Comparison of ENCODE assay signal across 29 cellular contexts in genomic region chr1:175094626-175095025, GRCh38. TPM values are rescaled to one million over a fixed set of nuclear protein-coding genes. Genes with fewer than 3 reads are reported as not detected.
"Had no signal": no experiment of that assay in that cellular context is flagged by ENCODE, and none has a peak within 500 bp of the region (broad histone marks: within the 10 kb centered on the region; RNA-seq: fewer than 3 reads in every experiment).

No MANE protein-coding gene starts in this region.

- DNase-seq: effector CD8-positive, alpha-beta T cell; endodermal cell; foreskin fibroblast; gastrocnemius medialis; hippocampal formation; left cardiac atrium; left lung; mesenchymal stem cell; mucosa of descending colon; naive B cell; pancreas; stimulated activated CD4-positive, alpha-beta T cell treated with anti-CD3 and anti-CD28 coated beads, Interleukin-12 subunit alpha, Interleukin-12 subunit beta, amount 100 ng/mL, for 4 hours; stimulated activated CD4-positive, alpha-beta T cell treated with anti-CD3 and anti-CD28 coated beads, Interleukin-1b, Interleukin-23, amount 100 ng/mL, for 48 hours; stimulated activated CD4-positive, alpha-beta T cell treated with anti-CD3 and anti-CD28 coated beads, Interleukin-4, amount 100 ng/mL, for 1 hour; stimulated activated CD8-positive, alpha-beta memory T cell treated with anti-CD3 and anti-CD28 coated beads, Interleukin-4, amount 100 ng/mL, for 48 hours; stimulated activated naive CD4-positive, alpha-beta T cell; stimulated activated naive CD8-positive, alpha-beta T cell treated with anti-CD3 and anti-CD28 coated beads, Interleukin-15, amount 100 ng/mL, for 72 hours; transverse colon had no signal

- H3K9me3 ChIP-seq: gastrocnemius medialis, left lung, mucosa of descending colon, neutrophil, pancreas, suprapubic skin, transverse colon, vagina had no signal

- H3K27me3 ChIP-seq: gastrocnemius medialis, left lung, neutrophil, pancreas, suprapubic skin, transverse colon, vagina had no signal

- H3K4me3 ChIP-seq: gastrocnemius medialis, left lung, mucosa of descending colon, pancreas, smooth muscle cell, suprapubic skin, transverse colon, vagina had no signal

- H3K36me3 ChIP-seq: gastrocnemius medialis, left lung, neutrophil, pancreas, suprapubic skin, transverse colon, vagina had no signal

- H3K27ac ChIP-seq: epithelial cell of prostate, gastrocnemius medialis, left lung, neutrophil, pancreas, suprapubic skin, transverse colon, vagina had no signal

- ATAC-seq: esophagus mucosa; gastrocnemius medialis; left cardiac atrium; left lung; mucosa of descending colon; natural killer cell treated with Interleukin-12 subunit alpha and Interleukin-12 subunit beta and Interleukin-15 and Interleukin-18, amount 100 ng/mL, for 72 hours; pancreas; sciatic nerve; stimulated activated naive CD8-positive, alpha-beta T cell treated with anti-CD3 and anti-CD28 coated beads, Interleukin-15, amount 100 ng/mL, for 72 hours had no signal

- H3K4me1 ChIP-seq: gastrocnemius medialis, left lung, pancreas, suprapubic skin, transverse colon, vagina had no signal

RNA-seq across cellular contexts. Expression of gene TNN, which starts 27.0 kb away (rescaled TPM):
- total RNA-seq: esophagus mucosa; kidney epithelial cell; lung microvascular endothelial cell; natural killer cell treated with Interleukin-12 subunit alpha and Interleukin-12 subunit beta and Interleukin-15 and Interleukin-18, amount 100 ng/mL, for 72 hours; ureter; vagina had no signal
